Comparison of ENCODE assay signal across 34 cellular contexts in the genomic region with DNA sequence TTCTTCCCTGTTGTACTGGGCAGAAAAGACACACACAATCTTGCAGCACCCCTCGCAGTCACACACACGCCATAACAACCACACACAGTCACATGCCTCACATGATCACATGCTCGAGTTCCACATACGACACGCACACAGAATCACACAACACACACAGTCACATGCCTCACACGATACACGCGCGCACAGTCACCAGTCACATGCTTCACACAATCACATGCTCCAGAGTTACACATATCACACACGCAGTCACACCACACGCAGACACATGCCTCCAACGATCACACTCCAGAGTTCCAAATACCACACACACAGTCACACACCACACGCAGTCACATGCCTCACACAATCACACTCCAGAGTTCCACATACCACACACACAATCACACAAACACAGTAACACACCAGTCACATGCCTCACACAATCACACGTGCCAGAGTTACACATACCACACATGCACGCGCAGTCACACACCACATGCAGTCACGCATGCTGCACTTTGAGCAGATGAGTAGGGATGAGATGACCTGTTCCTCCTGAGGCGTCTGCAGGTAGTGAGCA. TPM values are rescaled to one million over a fixed set of nuclear protein-coding genes. Genes with fewer than 3 reads are reported as not detected.
DNase-seq lines count a peak whose midpoint lies in the region; ATAC-seq, FAIRE-seq and TF ChIP-seq lines count a peak whose summit lies in the region.
"Had no signal": no experiment of that assay in that cellular context is flagged by ENCODE, and none has a peak within 500 bp of the region (broad histone marks: within the 10 kb centered on the region; RNA-seq: fewer than 3 reads in every experiment).

No MANE protein-coding gene starts in this region.

- H3K27ac ChIP-seq in DND-41 (ENCODE audit: low read length): no peak overlapping the region
- H3K27ac ChIP-seq in colonic mucosa: no peak overlapping the region
- no peak overlapping the region for H3K27ac ChIP-seq in caudate nucleus (ENCODE audit: low read depth, low read length)
- H3K27ac ChIP-seq: adrenal gland, BLaER1, epithelial cell of prostate, parathyroid adenoma, right atrium auricular region, spleen, thoracic aorta had no signal

- H3K9me3 Mint-ChIP-seq in neural crest cell: peaks cover 2% of the 10 kb centered on the region
- H3K9me3 Mint-ChIP-seq: natural killer cell treated with Interleukin-12 subunit alpha and Interleukin-12 subunit beta and Interleukin-15 and Interleukin-18, amount 100 ng/mL, for 72 hours had no signal

- no peaks in the 10 kb centered on the region for H3K4me1 ChIP-seq in DND-41 (ENCODE audit: insufficient read depth, low read length)
- no peaks in the 10 kb centered on the region for H3K4me1 ChIP-seq in colonic mucosa
- H3K4me1 ChIP-seq: adrenal gland, BLaER1, parathyroid adenoma, right atrium auricular region, spleen had no signal

- no peak for TF ChIP-seq EP300 in Ishikawa (IDR thresholded peaks at IDR 0.05; ENCODE audit: borderline replicate concordance)

- peak overlapping the region; percentile 65 for H3K27ac Mint-ChIP-seq in neural crest cell (ENCODE audit: unreplicated experiment)
- H3K27ac Mint-ChIP-seq: activated CD4-positive, alpha-beta memory T cell treated with anti-CD3 and anti-CD28 coated beads, Interleukin-2, amount 10 ng/mL, durations not matched to agents 7 days and 5 days; activated naive CD4-positive, alpha-beta T cell treated with anti-CD3 and anti-CD28 coated beads, Interleukin-2, amount 10 ng/mL, durations not matched to agents 7 days and 5 days; natural killer cell treated with Interleukin-12 subunit alpha and Interleukin-12 subunit beta and Interleukin-15 and Interleukin-18, amount 100 ng/mL, for 72 hours; stimulated activated naive CD8-positive, alpha-beta T cell treated with anti-CD3 and anti-CD28 coated beads, Interleukin-15, amount 100 ng/mL, for 72 hours; T-helper 17 cell had no signal

- FAIRE-seq in bronchial epithelial cell (lab: Jason Lieb, UNC): peak; percentile 88
- FAIRE-seq: TTC549 had no signal

- H3K4me3 Mint-ChIP-seq in neural crest cell: no peak overlapping the region
- H3K4me3 Mint-ChIP-seq: activated CD4-positive, alpha-beta memory T cell treated with anti-CD3 and anti-CD28 coated beads, Interleukin-2, amount 10 ng/mL, durations not matched to agents 7 days and 5 days; activated naive CD4-positive, alpha-beta T cell treated with anti-CD3 and anti-CD28 coated beads, Interleukin-2, amount 10 ng/mL, durations not matched to agents 7 days and 5 days; natural killer cell treated with Interleukin-12 subunit alpha and Interleukin-12 subunit beta and Interleukin-15 and Interleukin-18, amount 100 ng/mL, for 72 hours; stimulated activated naive CD8-positive, alpha-beta T cell treated with anti-CD3 and anti-CD28 coated beads, Interleukin-15, amount 100 ng/mL, for 72 hours; T-helper 17 cell had no signal

- H3K36me3 Mint-ChIP-seq in neural crest cell (ENCODE audit: low read depth): peaks cover 24% of the 10 kb centered on the region
- H3K36me3 Mint-ChIP-seq: activated naive CD4-positive, alpha-beta T cell treated with anti-CD3 and anti-CD28 coated beads, Interleukin-2, amount 10 ng/mL, durations not matched to agents 7 days and 5 days had no signal

- H3K27me3 Mint-ChIP-seq in neural crest cell (ENCODE audit: low read depth): no peaks in the 10 kb centered on the region
- H3K27me3 Mint-ChIP-seq: activated CD4-positive, alpha-beta memory T cell treated with anti-CD3 and anti-CD28 coated beads, Interleukin-2, amount 10 ng/mL, durations not matched to agents 7 days and 5 days; natural killer cell treated with Interleukin-12 subunit alpha and Interleukin-12 subunit beta and Interleukin-15 and Interleukin-18, amount 100 ng/mL, for 72 hours had no signal

- no peak for ATAC-seq in DND-41 (ENCODE audit: insufficient read depth, low read depth)
- ATAC-seq: PC-3; stimulated activated naive CD8-positive, alpha-beta T cell treated with anti-CD3 and anti-CD28 coated beads, Interleukin-15, amount 100 ng/mL, for 72 hours; T-helper 17 cell had no signal

- H4K20me1 ChIP-seq in DND-41 (ENCODE audit: insufficient read depth, low read length): no peaks in the 10 kb centered on the region

- H3K9ac ChIP-seq in DND-41 (ENCODE audit: low read depth, low read length) (no peak overlapping the region), colonic mucosa (ENCODE audit: low read depth in 2 of 2, low read length in 2 of 2) (no peak overlapping the region)
- H3K9ac ChIP-seq: BLaER1, parathyroid adenoma had no signal

- DNase-seq in DND-41 (no peak), bronchial epithelial cell (ENCODE audit: low read depth) (no peak), neural crest cell (ENCODE audit: low read depth, low spot score) (no peak), colonic mucosa (no peak), pons (ENCODE audit: low spot score) (no peak), caudate nucleus (lab: John Stamatoyannopoulos, UW) (no peak), inferior parietal cortex (ENCODE audit: extremely low spot score) (no peak)
- DNase-seq: ACHN; activated CD4-positive, alpha-beta memory T cell treated with anti-CD3 and anti-CD28 coated beads, Interleukin-2, amount 10 ng/mL, durations not matched to agents 7 days and 5 days; activated CD4-positive, CD25-positive, alpha-beta regulatory T cell treated with anti-CD3 and anti-CD28 coated beads, Interleukin-2, amount 50 U/mL, for 72 hours; activated CD8-positive, alpha-beta memory T cell treated with anti-CD3 and anti-CD28 coated beads, Interleukin-2, amount 50 U/mL, for 48 hours; activated naive CD4-positive, alpha-beta T cell treated with anti-CD3 and anti-CD28 coated beads, Interleukin-2, amount 10 ng/mL, durations not matched to agents 7 days and 5 days; adrenal gland; DMS153; hypothalamus; mammary epithelial cell; NCI-H1417; NCI-H2029; NCI-H526 treated with DMSO at 0.1 percent for 48 hours; PC-3; spleen; stimulated activated CD4-positive, alpha-beta T cell treated with anti-CD3 and anti-CD28 coated beads, Interleukin-2, amount 100 ng/mL, for 24 hours; stimulated activated naive CD8-positive, alpha-beta T cell treated with anti-CD3 and anti-CD28 coated beads, Interleukin-15, amount 100 ng/mL, for 72 hours; T-helper 17 cell had no signal

- H3K4me1 Mint-ChIP-seq in neural crest cell: peaks cover 4% of the 10 kb centered on the region
- H3K4me1 Mint-ChIP-seq: activated CD4-positive, alpha-beta memory T cell treated with anti-CD3 and anti-CD28 coated beads, Interleukin-2, amount 10 ng/mL, durations not matched to agents 7 days and 5 days; activated naive CD4-positive, alpha-beta T cell treated with anti-CD3 and anti-CD28 coated beads, Interleukin-2, amount 10 ng/mL, durations not matched to agents 7 days and 5 days; stimulated activated naive CD8-positive, alpha-beta T cell treated with anti-CD3 and anti-CD28 coated beads, Interleukin-15, amount 100 ng/mL, for 72 hours had no signal

- H3K4me2 ChIP-seq in DND-41 (ENCODE audit: insufficient read depth, low read length): no peak overlapping the region
- H3K4me2 ChIP-seq: BLaER1 had no signal

- no peak overlapping the region for H3K4me3 ChIP-seq in DND-41 (ENCODE audit: low read depth in 1 of 2, low read length in 2 of 2)
- no peak overlapping the region for H3K4me3 ChIP-seq in bronchial epithelial cell (ENCODE audit: low read depth, low read length)
- no peak overlapping the region for H3K4me3 ChIP-seq in colonic mucosa
- H3K4me3 ChIP-seq: adrenal gland, BLaER1, right atrium auricular region, spleen, thoracic aorta had no signal

- peaks cover 8% of the 10 kb centered on the region for H3K9me3 ChIP-seq in DND-41 (ENCODE audit: insufficient read depth, low read length, severe bottlenecking)
- H3K9me3 ChIP-seq in colonic mucosa: no peaks in the 10 kb centered on the region
- H3K9me3 ChIP-seq: adrenal gland had no signal

- no peaks in the 10 kb centered on the region for H3K36me3 ChIP-seq in DND-41 (ENCODE audit: insufficient read depth, low read length)
- H3K36me3 ChIP-seq in bronchial epithelial cell (ENCODE audit: control insufficient read depth, insufficient read depth, low read length): no peaks in the 10 kb centered on the region
- H3K36me3 ChIP-seq in colonic mucosa: no peaks in the 10 kb centered on the region
- H3K36me3 ChIP-seq: adrenal gland, right atrium auricular region, thoracic aorta had no signal

- no peaks in the 10 kb centered on the region for H3K27me3 ChIP-seq in DND-41 (ENCODE audit: insufficient read depth, low read length, poor library complexity)
- peaks cover 2% of the 10 kb centered on the region for H3K27me3 ChIP-seq in bronchial epithelial cell (ENCODE audit: control insufficient read depth, insufficient read depth, low read length)
- no peaks in the 10 kb centered on the region for H3K27me3 ChIP-seq in colonic mucosa
- H3K27me3 ChIP-seq: BLaER1, right atrium auricular region had no signal

- no peaks in the 10 kb centered on the region for H3K79me2 ChIP-seq in DND-41 (ENCODE audit: insufficient read depth, low read length)
- H3K79me2 ChIP-seq: parathyroid adenoma had no signal

- peak; percentile 18; the same call in 1 of the 2 replicates for TF ChIP-seq RAD21 in Ishikawa (IDR thresholded peaks at IDR 0.05; ENCODE audit: low read depth)

- H2AFZ ChIP-seq in DND-41 (ENCODE audit: low read depth, low read length): no peak overlapping the region
- H2AFZ ChIP-seq: parathyroid adenoma had no signal

- TF ChIP-seq CTCF in DND-41 (IDR thresholded peaks at IDR 0.05; ENCODE audit: borderline replicate concordance, extremely low read depth, low read length, poor library complexity, severe bottlenecking) (peak; percentile 13), bronchial epithelial cell (IDR thresholded peaks at IDR 0.05; ENCODE audit: insufficient read depth, low read length, severe bottlenecking) (no peak), neural crest cell (conservative IDR thresholded peaks at IDR 0.05) (no peak), colonic mucosa (IDR thresholded peaks at IDR 0.05) (no peak)

- intact Hi-C loops in colonic mucosa (cut with DNase I): no loop called here

RNA-seq across cellular contexts. Expression of gene LRRC14B, which starts 49.0 kb away (rescaled TPM):
- total RNA-seq in bronchial epithelial cell: not detected in 2 replicates
- not detected in 2 replicates for total RNA-seq in neural crest cell
- total RNA-seq in colonic mucosa: not detected
- total RNA-seq: activated CD4-positive, alpha-beta memory T cell treated with anti-CD3 and anti-CD28 coated beads, Interleukin-2, amount 10 ng/mL, durations not matched to agents 7 days and 5 days; adrenal gland; HT-29; mammary epithelial cell; mucosa of gallbladder; natural killer cell treated with Interleukin-12 subunit alpha and Interleukin-12 subunit beta and Interleukin-15 and Interleukin-18, amount 100 ng/mL, for 72 hours; PC-3; spleen; T-helper 17 cell; thoracic aorta had no signal

RNA-seq across cellular contexts. Expression of gene PLEKHG4B, which starts 50.4 kb away (rescaled TPM):
- total RNA-seq in bronchial epithelial cell (not detected in 2 replicates), neural crest cell (21.7 and 22.0 TPM in 2 replicates), colonic mucosa (under 1 TPM; 0.05 to 0.17 TPM)
- total RNA-seq: activated CD4-positive, alpha-beta memory T cell treated with anti-CD3 and anti-CD28 coated beads, Interleukin-2, amount 10 ng/mL, durations not matched to agents 7 days and 5 days; HT-29; natural killer cell treated with Interleukin-12 subunit alpha and Interleukin-12 subunit beta and Interleukin-15 and Interleukin-18, amount 100 ng/mL, for 72 hours had no signal

Comparison
In these comparisons a context has a peak if more than half of its experiments do, and no peak if none do; other contexts are left out.
1. RNA of gene PLEKHG4B, which starts 50.4 kb away (total RNA-seq): 21.7 to 22.0 TPM in neural crest cell; 0.05 to 0.17 TPM in colonic mucosa and not detected in bronchial epithelial cell; every median in the first group is over 10 times any median in the second.